Comparison of ENCODE assay signal across 15 cellular contexts in genomic region chr17:36593651-36594316, GRCh38. TPM values are rescaled to one million over a fixed set of nuclear protein-coding genes. Genes with fewer than 3 reads are reported as not detected.
DNase-seq lines count a peak whose midpoint lies in the region; ATAC-seq and TF ChIP-seq lines count a peak whose summit lies in the region.
"Had no signal": no experiment of that assay in that cellular context is flagged by ENCODE, and none has a peak within 500 bp of the region (broad histone marks: within the 10 kb centered on the region; RNA-seq: fewer than 3 reads in every experiment).

No MANE protein-coding gene starts in this region.

- peak overlapping the region; percentile 74 for H3K4me3 Mint-ChIP-seq in endodermal cell
- peak overlapping the region; percentile 67 for H3K4me3 Mint-ChIP-seq in natural killer cell
- no peak overlapping the region for H3K4me3 Mint-ChIP-seq in CD14-positive monocyte

- intact Hi-C loops in natural killer cell (cut with micrococcal nuclease) (no loop called here), CD14-positive monocyte (cut with micrococcal nuclease) (loop anchor here (5.0 kb wide), 2 partner anchors 46 to 51 kb away; partner anchors contain the start of gene GGNBP2 (in 1 of the 2))

- peaks cover 1 to 70% of the 10 kb centered on the region in 2 experiments for H3K36me3 ChIP-seq in HEK293 (ENCODE audit: control insufficient read depth in 2 of 2, insufficient read depth in 1 of 2, low read length in 2 of 2)
- H3K36me3 ChIP-seq in endodermal cell (ENCODE audit: control insufficient read depth, insufficient read depth, low read length) = peaks cover 61% of the 10 kb centered on the region

- H3K27me3 Mint-ChIP-seq in endodermal cell (ENCODE audit: insufficient read depth) (no peaks in the 10 kb centered on the region), natural killer cell (ENCODE audit: low read depth in 2 of 2) (peaks cover 0 to 5% of the 10 kb centered on the region in 2 donors), CD14-positive monocyte (ENCODE audit: low read depth in 3 of 3) (peaks cover 11 to 16% (median 13%) of the 10 kb centered on the region in 3 donors)
- H3K27me3 Mint-ChIP-seq: CD4-positive, alpha-beta memory T cell had no signal

- H3K4me1 ChIP-seq in HEK293 (ENCODE audit: control insufficient read depth, insufficient read depth, low read length) (peaks cover 10% of the 10 kb centered on the region; the same call in 1 of the 2 replicates), endodermal cell (ENCODE audit: control insufficient read depth, insufficient read depth, low read length) (peaks cover 13% of the 10 kb centered on the region)

- TF ChIP-seq CTCF in HEK293 (tag by site-specific recombination; IDR thresholded peaks at IDR 0.05) (no peak), endodermal cell (conservative IDR thresholded peaks at IDR 0.05) (no peak), natural killer cell (IDR thresholded peaks at IDR 0.05) (no peak), CD14-positive monocyte (IDR thresholded peaks at IDR 0.05) (no peak)

- peaks cover 28% of the 10 kb centered on the region for H3K36me3 Mint-ChIP-seq in endodermal cell (ENCODE audit: low read depth)
- H3K36me3 Mint-ChIP-seq in natural killer cell = no peaks in the 10 kb centered on the region
- H3K36me3 Mint-ChIP-seq in CD14-positive monocyte = peaks cover 12 to 17% of the 10 kb centered on the region in 2 donors

- no peaks in the 10 kb centered on the region for H3K27me3 ChIP-seq in endodermal cell (ENCODE audit: control insufficient read depth, insufficient read depth, low read length, poor library complexity, severe bottlenecking)

- H3K4me3 ChIP-seq in HEK293 (ENCODE audit: low read depth, low read length) = no peak overlapping the region
- peak overlapping the region; percentile 88 for H3K4me3 ChIP-seq in endodermal cell (ENCODE audit: low read length)

- no peak overlapping the region for H3K9ac ChIP-seq in endodermal cell (ENCODE audit: extremely low read depth, low read length, poor library complexity, severe bottlenecking)

- POLR2A ChIA-PET in HEK293 (lab: Yijun Ruan, JAX) = interaction anchor here (0.6 to 3.4 kb wide), 5 partner anchors 8 to 60 kb away, joined by 3 to 70 read pairs (median 8); partner anchors contain the start of genes GGNBP2, MRM1 and MYO19

- H3K27ac Mint-ChIP-seq in endodermal cell (no peak overlapping the region), natural killer cell (no peak overlapping the region), CD14-positive monocyte (peak overlapping the region in 1 of 7 donors; percentile 12)

- 87 to 92% methylated on average over 3 to 8 of the region's 8 CpGs for WGBS in endodermal cell (ENCODE audit: insufficient coverage in 1 of 2, insufficient read length in 1 of 2), 2 experiments

- H3K27ac ChIP-seq in HEK293 (ENCODE audit: extremely low read depth, low read depth, low read length) = no peak overlapping the region
- H3K27ac ChIP-seq in endodermal cell (ENCODE audit: low read depth, low read length) = no peak overlapping the region

- DNase-seq in CD1c-positive myeloid dendritic cell (ENCODE audit: extremely low spot score) = peak; percentile 83
- no peak for DNase-seq in endodermal cell
- no peak for DNase-seq in natural killer cell
- DNase-seq in CD14-positive monocyte (ENCODE audit: low spot score) = no peak
- no peak for DNase-seq in cerebellar nuclear complex (lab: John Stamatoyannopoulos, UW)
- DNase-seq in retina = no peak
- DNase-seq: CD4-positive, alpha-beta memory T cell; effector CD4-positive, alpha-beta T cell; NCI-H1417 treated with DMSO at 0.1 percent for 48 hours; NCI-H524 treated with DMSO at 0.1 percent for 48 hours; SHP77; stimulated activated CD4-positive, alpha-beta T cell treated with anti-CD3 and anti-CD28 coated beads, Interleukin-4, amount 100 ng/mL, for 24 hours; stimulated activated naive CD4-positive, alpha-beta T cell treated with Interleukin-2 at 50 U/mL for 16 hours had no signal

- H3K9me3 ChIP-seq in HEK293 (ENCODE audit: control insufficient read depth, insufficient read depth, low read depth, low read length) (no peaks in the 10 kb centered on the region), endodermal cell (ENCODE audit: control insufficient read depth, low read length) (no peaks in the 10 kb centered on the region)

- peaks cover 20% of the 10 kb centered on the region for H3K4me1 Mint-ChIP-seq in endodermal cell
- H3K4me1 Mint-ChIP-seq in natural killer cell = peaks cover 9 to 31% of the 10 kb centered on the region in 2 donors
- H3K4me1 Mint-ChIP-seq in CD14-positive monocyte = peaks cover 23% of the 10 kb centered on the region

- CTCF ChIA-PET in HEK293 (lab: Yijun Ruan, JAX) = interaction anchor here (1.1 to 3.0 kb wide), 2 partner anchors 8 to 13 kb away, joined by 6 to 32 read pairs; partner anchors contain the start of gene MRM1

- no peaks in the 10 kb centered on the region for H3K9me3 Mint-ChIP-seq in endodermal cell
- H3K9me3 Mint-ChIP-seq in natural killer cell = no peaks in the 10 kb centered on the region
- H3K9me3 Mint-ChIP-seq in CD14-positive monocyte = peaks cover 0 to 4% (median 0%) of the 10 kb centered on the region in 7 donors
- H3K9me3 Mint-ChIP-seq: CD4-positive, alpha-beta memory T cell had no signal

- ATAC-seq in natural killer cell (no peak), GM18858 (IDR thresholded peaks at IDR 0.05; ENCODE audit: unreplicated experiment) (no peak)

TF ChIP-seq in HEK293, 187 proteins besides CTCF, POLR2A, EP300 and RAD21 (continues in another document):
- no peak for TF ChIP-seq ZNF433 (tag by site-specific recombination; IDR thresholded peaks at IDR 0.05; ENCODE audit: low read depth)
- 0 out of 2 replicates have a peak, but pooled peaks have one; percentile 10 for TF ChIP-seq PRDM10 (tag by site-specific recombination; IDR thresholded peaks at IDR 0.05)
- no peak for TF ChIP-seq EGR2 (tag by site-specific recombination; IDR thresholded peaks at IDR 0.05; ENCODE audit: low read depth)
- no peak for TF ChIP-seq ZNF449 (tag by site-specific recombination; IDR thresholded peaks at IDR 0.05)
- TF ChIP-seq ZNF585B (tag by site-specific recombination; IDR thresholded peaks at IDR 0.05) = no peak
- TF ChIP-seq ZFHX2 (tag by site-specific recombination; conservative IDR thresholded peaks at IDR 0.05) = 0 out of 2 replicates have a peak, but pooled peaks have one; percentile 22
- no peak for TF ChIP-seq ZNF600 (tag by site-specific recombination; IDR thresholded peaks at IDR 0.05)

RNA-seq across cellular contexts. Expression of gene DHRS11, which starts 2.1 kb away (rescaled TPM):
- total RNA-seq in endodermal cell (10 to 100 TPM; 25.5 to 28.5 TPM), natural killer cell (1 to 10 TPM; 2.7 to 6.0 (median 4.9) TPM)
- polyA plus RNA-seq in endodermal cell (2013, experiment 1 of 2) = 20.2 TPM
- polyA plus RNA-seq in endodermal cell (2013, experiment 2 of 2) = 19.2 TPM
- 1 to 10 TPM; 1.2 to 2.7 TPM for polyA plus RNA-seq in CD14-positive monocyte

RNA-seq across cellular contexts. Expression of gene MRM1, which starts 7.6 kb away (rescaled TPM):
- total RNA-seq in endodermal cell (10 to 100 TPM; 10.7 to 11.4 TPM), natural killer cell (1 to 10 TPM; 1.3 to 2.8 (median 1.7) TPM)
- 2.4 TPM for polyA plus RNA-seq in endodermal cell (2013, experiment 1 of 2)
- polyA plus RNA-seq in endodermal cell (2013, experiment 2 of 2) = 1.7 TPM
- 1 to 10 TPM in 1 of 2 donors, under 1 TPM in 1; 0.82 to 1.5 TPM for polyA plus RNA-seq in CD14-positive monocyte

RNA-seq across cellular contexts. Expression of gene GGNBP2, which starts 49.1 kb away (rescaled TPM):
- 10 to 100 TPM; 56.8 to 61.6 TPM for total RNA-seq in endodermal cell
- 61.1 TPM for polyA plus RNA-seq in endodermal cell (2013, experiment 1 of 2)
- 57.6 TPM for polyA plus RNA-seq in endodermal cell (2013, experiment 2 of 2)
- 100 to 1,000 TPM; 183 to 233 (median 197) TPM for total RNA-seq in natural killer cell
- 10 to 100 TPM; 22.3 to 31.5 TPM for polyA plus RNA-seq in CD14-positive monocyte

RNA-seq across cellular contexts. Expression of gene PIGW, which starts 59.0 kb away (rescaled TPM):
- total RNA-seq in endodermal cell = 10 to 100 TPM; 10.8 to 16.6 TPM
- 7.1 TPM for polyA plus RNA-seq in endodermal cell (2013, experiment 1 of 2)
- polyA plus RNA-seq in endodermal cell (2013, experiment 2 of 2) = 7.6 TPM
- total RNA-seq in natural killer cell = 1 to 10 TPM; 4.6 to 8.3 (median 5.0) TPM
- polyA plus RNA-seq in CD14-positive monocyte = 1 to 10 TPM; 3.1 to 5.9 TPM

RNA-seq across cellular contexts. Expression of gene MYO19, which starts 59.1 kb away (rescaled TPM):
- total RNA-seq in endodermal cell (100 to 1,000 TPM; 133 to 154 TPM), natural killer cell (100 to 1,000 TPM in 2 of 3 donors, 10 to 100 TPM in 1; 84.2 to 119 (median 104) TPM)
- polyA plus RNA-seq in endodermal cell (2013, experiment 1 of 2) = 63.3 TPM
- 51.5 TPM for polyA plus RNA-seq in endodermal cell (2013, experiment 2 of 2)
- 1 to 10 TPM; 1.2 to 1.9 TPM for polyA plus RNA-seq in CD14-positive monocyte

Comparison
In these comparisons a context has a peak if more than half of its experiments do, and no peak if none do; other contexts are left out.
1. H3K4me3 Mint-ChIP-seq: peak in endodermal cell (single experiment) and natural killer cell (single experiment); none in CD14-positive monocyte (0 of 2).